In genomic region chr17:31726980-31727427, GRCh38 we compare ENCODE assay signal across 14 cellular contexts.
A peak's percentile ranks its signal among the peaks of the same experiment; 100 is the strongest.
DNase-seq lines count a peak whose midpoint lies in the region; ATAC-seq and TF ChIP-seq lines count a peak whose summit lies in the region.
"Had no signal": no experiment of that assay in that cellular context is flagged by ENCODE, and none has a peak within 500 bp of the region (broad histone marks: within the 10 kb centered on the region; RNA-seq: fewer than 3 reads in every experiment).

No MANE protein-coding gene starts in this region.

- no peak overlapping the region for H3K4me3 ChIP-seq in epithelial cell of esophagus (ENCODE audit: low read length)
- H3K4me3 ChIP-seq: esophagus squamous epithelium had no signal

- DNase-seq in H4 (ENCODE audit: low spot score) (peak; percentile 60), RPMI7951 (ENCODE audit: low read depth) (peak; percentile 70), epithelial cell of esophagus (ENCODE audit: low read depth) (peak; percentile 67), osteocyte (ENCODE audit: extremely low spot score, unreplicated experiment) (peak; percentile 69), anterior cingulate cortex (lab: John Stamatoyannopoulos, UW) (no peak)
- DNase-seq in stimulated activated CD4-positive, alpha-beta T cell treated with anti-CD3 and anti-CD28 coated beads, Interleukin-4, amount 100 ng/mL, for 1 hour: no peak
- no peak for DNase-seq in activated T-cell treated with anti-CD3 and anti-CD28 coated beads, Interleukin-2, amount 50 U/mL, for 24 hours
- DNase-seq: activated CD8-positive, alpha-beta memory T cell treated with anti-CD3 and anti-CD28 coated beads for 24 hours; aorta; cortex of kidney; esophagus squamous epithelium; naive thymus-derived CD8-positive, alpha-beta T cell; NCI-H146 had no signal

- no peak overlapping the region for H3K4me3 Mint-ChIP-seq in osteocyte (ENCODE audit: unreplicated experiment)
- no peak overlapping the region for H3K4me3 Mint-ChIP-seq in activated T-cell treated with anti-CD3 and anti-CD28 coated beads, Interleukin-2, amount 50 U/mL, for 24 hours
- H3K4me3 Mint-ChIP-seq: naive thymus-derived CD8-positive, alpha-beta T cell had no signal

- H3K9me3 Mint-ChIP-seq in osteocyte (ENCODE audit: unreplicated experiment): no peaks in the 10 kb centered on the region
- H3K9me3 Mint-ChIP-seq in activated T-cell treated with anti-CD3 and anti-CD28 coated beads, Interleukin-2, amount 50 U/mL, for 24 hours: no peaks in the 10 kb centered on the region
- H3K9me3 Mint-ChIP-seq: naive thymus-derived CD8-positive, alpha-beta T cell had no signal

- TF ChIP-seq CTCF in epithelial cell of esophagus (IDR thresholded peaks at IDR 0.05; ENCODE audit: insufficient read depth, low read depth, low read length, missing control alignments) (no peak), osteocyte (IDR thresholded peaks at IDR 0.05) (no peak)

- no peak for ATAC-seq in GM21423 (IDR thresholded peaks at IDR 0.05; ENCODE audit: unreplicated experiment)
- ATAC-seq: naive thymus-derived CD8-positive, alpha-beta T cell had no signal

- H3K27ac Mint-ChIP-seq in osteocyte (ENCODE audit: unreplicated experiment): no peak overlapping the region
- no peak overlapping the region for H3K27ac Mint-ChIP-seq in activated T-cell treated with anti-CD3 and anti-CD28 coated beads, Interleukin-2, amount 50 U/mL, for 24 hours
- H3K27ac Mint-ChIP-seq: naive thymus-derived CD8-positive, alpha-beta T cell had no signal

- no peaks in the 10 kb centered on the region for H3K36me3 Mint-ChIP-seq in osteocyte (ENCODE audit: unreplicated experiment)
- no peaks in the 10 kb centered on the region for H3K36me3 Mint-ChIP-seq in activated T-cell treated with anti-CD3 and anti-CD28 coated beads, Interleukin-2, amount 50 U/mL, for 24 hours (ENCODE audit: low read depth)
- H3K36me3 Mint-ChIP-seq: naive thymus-derived CD8-positive, alpha-beta T cell had no signal

- H3K27me3 Mint-ChIP-seq in osteocyte (ENCODE audit: unreplicated experiment): no peaks in the 10 kb centered on the region
- H3K27me3 Mint-ChIP-seq in activated T-cell treated with anti-CD3 and anti-CD28 coated beads, Interleukin-2, amount 50 U/mL, for 24 hours: peaks cover 7% of the 10 kb centered on the region

- peaks cover 23% of the 10 kb centered on the region for H3K4me1 Mint-ChIP-seq in osteocyte (ENCODE audit: unreplicated experiment)
- peaks cover 5% of the 10 kb centered on the region for H3K4me1 Mint-ChIP-seq in activated T-cell treated with anti-CD3 and anti-CD28 coated beads, Interleukin-2, amount 50 U/mL, for 24 hours (ENCODE audit: low read depth)
- H3K4me1 Mint-ChIP-seq: naive thymus-derived CD8-positive, alpha-beta T cell had no signal

Comparison
In these comparisons a context has a peak if more than half of its experiments do, and no peak if none do; other contexts are left out.
1. DNase-seq: peak in H4 (single experiment), RPMI7951 (single experiment), epithelial cell of esophagus (single experiment) and osteocyte (single experiment); none in stimulated activated CD4-positive, alpha-beta T cell treated with anti-CD3 and anti-CD28 coated beads, Interleukin-4, amount 100 ng/mL, for 1 hour (single experiment), activated T-cell treated with anti-CD3 and anti-CD28 coated beads, Interleukin-2, amount 50 U/mL, for 24 hours (single experiment) and anterior cingulate cortex (0 of 58).